In the genomic region with DNA sequence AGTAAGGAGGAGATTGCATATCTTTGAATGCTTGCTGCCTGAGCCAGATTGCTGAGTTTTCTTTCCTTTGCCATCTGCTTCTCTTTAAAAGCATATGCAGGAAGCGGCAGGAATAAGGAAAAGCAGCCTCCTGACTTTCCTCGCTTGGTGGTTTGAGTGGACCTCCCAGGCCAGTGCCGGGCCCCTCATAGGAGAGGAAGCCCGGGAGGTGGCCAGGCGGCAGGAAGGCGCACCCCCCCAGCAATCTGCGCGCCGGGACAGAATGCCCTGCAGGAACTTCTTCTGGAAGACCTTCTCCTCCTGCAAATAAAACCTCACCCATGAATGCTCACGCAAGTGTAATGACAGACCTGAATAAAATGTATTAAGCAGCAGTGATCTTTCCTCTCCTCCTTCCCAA, we compare ENCODE assay signal across 13 cellular contexts. TPM values are rescaled to one million over a fixed set of nuclear protein-coding genes. Genes with fewer than 3 reads are reported as not detected.
DNase-seq lines count a peak whose midpoint lies in the region; ATAC-seq and TF ChIP-seq lines count a peak whose summit lies in the region.
"Had no signal": no experiment of that assay in that cellular context is flagged by ENCODE, and none has a peak within 500 bp of the region (broad histone marks: within the 10 kb centered on the region; RNA-seq: fewer than 3 reads in every experiment).

No MANE protein-coding gene starts in this region.

- no peak overlapping the region for H3K27ac ChIP-seq in ACC112 (ENCODE audit: low read depth, low read length)
- no peak overlapping the region for H3K27ac ChIP-seq in mammary epithelial cell (ENCODE audit: insufficient read depth, low read depth, low read length)
- no peak overlapping the region for H3K27ac ChIP-seq in CD8-positive, alpha-beta memory T cell (ENCODE audit: low read depth, low read length)
- H3K27ac ChIP-seq: spleen had no signal

- no peaks in the 10 kb centered on the region for H3K36me3 ChIP-seq in ACC112 (ENCODE audit: insufficient read depth, low read length)
- no peaks in the 10 kb centered on the region for H3K36me3 ChIP-seq in H7 (replicated peaks; ENCODE audit: control insufficient read depth, insufficient read depth, low read length)
- no peaks in the 10 kb centered on the region for H3K36me3 ChIP-seq in mammary epithelial cell (ENCODE audit: insufficient read depth, low read length)
- no peaks in the 10 kb centered on the region for H3K36me3 ChIP-seq in CD8-positive, alpha-beta memory T cell (ENCODE audit: insufficient read depth, low read length)
- H3K36me3 ChIP-seq: spleen had no signal

- in situ Hi-C loops in mammary epithelial cell (cut with MboI; ENCODE audit: low sequenced_read_pairs in 2 of 2) = no loop called here

- H3K79me2 ChIP-seq in ACC112 (ENCODE audit: control insufficient read depth, insufficient read depth, low read length, unreplicated experiment) (no peaks in the 10 kb centered on the region), mammary epithelial cell (ENCODE audit: insufficient read depth, low read length) (no peaks in the 10 kb centered on the region)

- H3K9me3 Mint-ChIP-seq in CD8-positive, alpha-beta memory T cell = no peaks in the 10 kb centered on the region
- H3K9me3 Mint-ChIP-seq: activated naive CD4-positive, alpha-beta T cell treated with anti-CD3 and anti-CD28 coated beads, Interleukin-2, amount 50 U/mL, for 72 hours; T-helper 1 cell treated with Interleukin-12 subunit alpha and Interleukin-12 subunit beta and Interleukin-4 antibody, amounts not matched to agents 30 μg/mL and 1 μg/mL, for 36 hours had no signal

- H3K4me1 Mint-ChIP-seq in CD8-positive, alpha-beta memory T cell = no peaks in the 10 kb centered on the region

- no peak for ATAC-seq in HG03432 (IDR thresholded peaks at IDR 0.05; ENCODE audit: unreplicated experiment)
- ATAC-seq: activated CD8-positive, alpha-beta T cell treated with anti-CD3 and anti-CD28 coated beads, Interleukin-2, amount 10 ng/mL, durations not matched to agents 7 days and 5 days; activated naive CD4-positive, alpha-beta T cell treated with anti-CD3 and anti-CD28 coated beads, Interleukin-2, amount 50 U/mL, for 72 hours had no signal

- DNase-seq in H7 = peak; percentile 76
- DNase-seq in mammary epithelial cell = no peak
- DNase-seq in iPS-NIHi11 (ENCODE audit: low spot score) = peak; percentile 51
- no peak for DNase-seq in 8988T
- DNase-seq in erythroblast (lab: John Stamatoyannopoulos, UW) = no peak
- no peak for DNase-seq in CD8-positive, alpha-beta memory T cell
- DNase-seq: activated CD8-positive, alpha-beta T cell treated with anti-CD3 and anti-CD28 coated beads, Interleukin-2, amount 10 ng/mL, durations not matched to agents 7 days and 5 days; NCI-H1930; spleen had no signal

- no peak for TF ChIP-seq CTCF in mammary epithelial cell (conservative IDR thresholded peaks at IDR 0.05 in 1 of 2, IDR thresholded peaks at IDR 0.05 in 1 of 2; ENCODE audit: extremely low read depth in 1 of 2, insufficient read depth in 1 of 2, low read depth in 1 of 2, low read length in 2 of 2)

- peak overlapping the region; percentile 61 for H3K4me3 ChIP-seq in ACC112 (ENCODE audit: low read depth, low read length)
- H3K4me3 ChIP-seq in H7 (ENCODE audit: insufficient read depth, low read depth, low read length) = no peak overlapping the region
- H3K4me3 ChIP-seq in mammary epithelial cell (replicated peaks in 1 of 3; ENCODE audit: insufficient read depth in 1 of 3, low read depth in 2 of 3, low read length in 3 of 3) = no peak overlapping the region
- no peak overlapping the region for H3K4me3 ChIP-seq in CD8-positive, alpha-beta memory T cell (ENCODE audit: low read length)

- POLR2A ChIA-PET in CD8-positive, alpha-beta memory T cell (lab: Charles Lee) = no interaction called here

- H3K27ac Mint-ChIP-seq in CD8-positive, alpha-beta memory T cell = no peak overlapping the region
- H3K27ac Mint-ChIP-seq: activated CD8-positive, alpha-beta T cell treated with anti-CD3 and anti-CD28 coated beads, Interleukin-2, amount 10 ng/mL, durations not matched to agents 7 days and 5 days; activated naive CD4-positive, alpha-beta T cell treated with anti-CD3 and anti-CD28 coated beads, Interleukin-2, amount 50 U/mL, for 72 hours; T-helper 1 cell treated with Interleukin-12 subunit alpha and Interleukin-12 subunit beta and Interleukin-4 antibody, amounts not matched to agents 30 μg/mL and 1 μg/mL, for 36 hours had no signal

- H2AFZ ChIP-seq in ACC112 (ENCODE audit: low read length, unreplicated experiment) = no peak overlapping the region
- H2AFZ ChIP-seq in mammary epithelial cell (ENCODE audit: low read depth, low read length) = no peak overlapping the region

- CTCF ChIA-PET in mammary epithelial cell (lab: Charles Lee; ENCODE audit: low non-redundant PET) = no interaction called here
- CTCF ChIA-PET in CD8-positive, alpha-beta memory T cell (lab: Charles Lee) = no interaction called here

- intact Hi-C loops in mammary epithelial cell (cut with micrococcal nuclease) = no loop called here

- TF ChIP-seq POLR2A in erythroblast (IDR thresholded peaks at IDR 0.05; ENCODE audit: low read length) = no peak

- TSS peak; percentile 10 for BruUV-seq in mammary epithelial cell (replicated peaks; lab: Mats Ljungman, UMichigan)

- 31% methylated on average over 10 of the region's 10 CpGs for WGBS in mammary epithelial cell (ENCODE audit: low coverage, missing lambda C conversion rate)

- no peak overlapping the region for H3K9ac ChIP-seq in mammary epithelial cell (ENCODE audit: insufficient read depth, low read length)

- H3K9me3 ChIP-seq in mammary epithelial cell (replicated peaks; ENCODE audit: insufficient read depth, low read length) = no peaks in the 10 kb centered on the region
- H3K9me3 ChIP-seq in CD8-positive, alpha-beta memory T cell (ENCODE audit: low read length) = no peaks in the 10 kb centered on the region

- peaks cover 9% of the 10 kb centered on the region for H3K4me1 ChIP-seq in ACC112 (ENCODE audit: control insufficient read depth, insufficient read depth, low read length, unreplicated experiment)
- H3K4me1 ChIP-seq in mammary epithelial cell (ENCODE audit: insufficient read depth, low read length) = peaks cover 4% of the 10 kb centered on the region
- H3K4me1 ChIP-seq in CD8-positive, alpha-beta memory T cell (ENCODE audit: insufficient read depth, low read length) = no peaks in the 10 kb centered on the region

- H3K4me3 Mint-ChIP-seq in CD8-positive, alpha-beta memory T cell = no peak overlapping the region
- H3K4me3 Mint-ChIP-seq: activated CD8-positive, alpha-beta T cell treated with anti-CD3 and anti-CD28 coated beads, Interleukin-2, amount 10 ng/mL, durations not matched to agents 7 days and 5 days; T-helper 1 cell treated with Interleukin-12 subunit alpha and Interleukin-12 subunit beta and Interleukin-4 antibody, amounts not matched to agents 30 μg/mL and 1 μg/mL, for 36 hours had no signal

- H4K20me1 ChIP-seq in mammary epithelial cell (ENCODE audit: insufficient read depth, low read length) = no peaks in the 10 kb centered on the region

- H3K4me2 ChIP-seq in mammary epithelial cell (ENCODE audit: insufficient read depth, low read depth, low read length) = no peak overlapping the region

- dilution Hi-C loops in mammary epithelial cell (cut with HindIII; ENCODE audit: low sequenced_read_pairs) = loop anchor here (10.0 kb wide), 1 partner anchor 134 kb away; no protein-coding TSS in a partner anchor

- H3K27me3 Mint-ChIP-seq in CD8-positive, alpha-beta memory T cell = no peaks in the 10 kb centered on the region

- H3K27me3 ChIP-seq in ACC112 (ENCODE audit: insufficient read depth, low read length) (no peaks in the 10 kb centered on the region), H7 (ENCODE audit: control insufficient read depth, insufficient read depth, low read length) (no peaks in the 10 kb centered on the region), mammary epithelial cell (ENCODE audit: insufficient read depth, low read length) (no peaks in the 10 kb centered on the region)
- no peaks in the 10 kb centered on the region for H3K27me3 ChIP-seq in CD8-positive, alpha-beta memory T cell (ENCODE audit: insufficient read depth, low read length, poor library complexity, severe bottlenecking)
- H3K27me3 ChIP-seq: spleen had no signal

- peaks cover 0 to 4% (median 2%) of the 10 kb centered on the region in 3 donors for H3K36me3 Mint-ChIP-seq in CD8-positive, alpha-beta memory T cell
- H3K36me3 Mint-ChIP-seq: activated naive CD4-positive, alpha-beta T cell treated with anti-CD3 and anti-CD28 coated beads, Interleukin-2, amount 50 U/mL, for 72 hours had no signal

RNA-seq across cellular contexts. Expression of gene CORT, which starts 1.5 kb away (rescaled TPM):
- 0.28 and 0.74 TPM in 2 replicates for total RNA-seq in H7 (2014; rRNA removed; shearing (Covaris generic))
- under 1 TPM; 0.31 to 0.33 TPM for total RNA-seq in mammary epithelial cell
- polyA plus RNA-seq in mammary epithelial cell = 0.08 TPM
- not detected for polyA minus RNA-seq in mammary epithelial cell
- under 1 TPM in 1 of 2 experiments, not detected in 1; 0.71 TPM for total RNA-seq in CD8-positive, alpha-beta memory T cell
- not detected for polyA plus RNA-seq in CD8-positive, alpha-beta memory T cell

RNA-seq across cellular contexts. Expression of gene DFFA, which starts 21.0 kb away (rescaled TPM):
- total RNA-seq in H7 (2014; rRNA removed; shearing (Covaris generic)) = 102 and 109 TPM in 2 replicates
- total RNA-seq in mammary epithelial cell = 10 to 100 TPM; 49.8 to 71.8 TPM
- 60.8 TPM for polyA plus RNA-seq in mammary epithelial cell
- polyA minus RNA-seq in mammary epithelial cell = 42.6 TPM
- total RNA-seq in CD8-positive, alpha-beta memory T cell = 10 to 100 TPM; 67.7 to 69.1 TPM
- polyA plus RNA-seq in CD8-positive, alpha-beta memory T cell = 40.4 TPM

RNA-seq across cellular contexts. Expression of gene CENPS, which starts 21.1 kb away (rescaled TPM):
- 14.7 and 19.1 TPM in 2 replicates for total RNA-seq in H7 (2014; rRNA removed; shearing (Covaris generic))
- 10 to 100 TPM in 1 of 2 donors, 1 to 10 TPM in 1; 9.7 to 24.1 TPM for total RNA-seq in mammary epithelial cell
- 14.9 TPM for polyA plus RNA-seq in mammary epithelial cell
- not detected for polyA minus RNA-seq in mammary epithelial cell
- 10 to 100 TPM; 32.2 TPM for total RNA-seq in CD8-positive, alpha-beta memory T cell
- 9.7 TPM for polyA plus RNA-seq in CD8-positive, alpha-beta memory T cell

RNA-seq across cellular contexts. Expression of gene PEX14, which starts 23.5 kb away (rescaled TPM):
- 58.5 and 59.5 TPM in 2 replicates for total RNA-seq in H7 (2014; rRNA removed; shearing (Covaris generic))
- total RNA-seq in mammary epithelial cell = 10 to 100 TPM; 21.0 to 28.0 TPM
- polyA plus RNA-seq in mammary epithelial cell = 17.0 TPM
- 5.2 TPM for polyA minus RNA-seq in mammary epithelial cell
- total RNA-seq in CD8-positive, alpha-beta memory T cell = 10 to 100 TPM; 18.2 to 22.2 TPM
- polyA plus RNA-seq in CD8-positive, alpha-beta memory T cell = 5.1 TPM

RNA-seq across cellular contexts. Expression of gene PGD, which starts 52.4 kb away (rescaled TPM):
- total RNA-seq in H7 (2014; rRNA removed; shearing (Covaris generic)) = 185 and 201 TPM in 2 replicates
- 100 to 1,000 TPM in 1 of 2 donors, 10 to 100 TPM in 1; 99.0 to 144 TPM for total RNA-seq in mammary epithelial cell
- polyA plus RNA-seq in mammary epithelial cell = 63.1 TPM
- polyA minus RNA-seq in mammary epithelial cell = 184 TPM
- 100 to 1,000 TPM; 115 to 116 TPM for total RNA-seq in CD8-positive, alpha-beta memory T cell
- 42.4 TPM for polyA plus RNA-seq in CD8-positive, alpha-beta memory T cell

Comparison
In these comparisons a context has a peak if more than half of its experiments do, and no peak if none do; other contexts are left out.
1. DNase-seq: peak in H7 (single experiment) and iPS-NIHi11 (single experiment); none in mammary epithelial cell (single experiment), 8988T (single experiment), erythroblast (0 of 2) and CD8-positive, alpha-beta memory T cell (0 of 5).